21 cellular contexts compared by ENCODE assay signal in the genomic region with DNA sequence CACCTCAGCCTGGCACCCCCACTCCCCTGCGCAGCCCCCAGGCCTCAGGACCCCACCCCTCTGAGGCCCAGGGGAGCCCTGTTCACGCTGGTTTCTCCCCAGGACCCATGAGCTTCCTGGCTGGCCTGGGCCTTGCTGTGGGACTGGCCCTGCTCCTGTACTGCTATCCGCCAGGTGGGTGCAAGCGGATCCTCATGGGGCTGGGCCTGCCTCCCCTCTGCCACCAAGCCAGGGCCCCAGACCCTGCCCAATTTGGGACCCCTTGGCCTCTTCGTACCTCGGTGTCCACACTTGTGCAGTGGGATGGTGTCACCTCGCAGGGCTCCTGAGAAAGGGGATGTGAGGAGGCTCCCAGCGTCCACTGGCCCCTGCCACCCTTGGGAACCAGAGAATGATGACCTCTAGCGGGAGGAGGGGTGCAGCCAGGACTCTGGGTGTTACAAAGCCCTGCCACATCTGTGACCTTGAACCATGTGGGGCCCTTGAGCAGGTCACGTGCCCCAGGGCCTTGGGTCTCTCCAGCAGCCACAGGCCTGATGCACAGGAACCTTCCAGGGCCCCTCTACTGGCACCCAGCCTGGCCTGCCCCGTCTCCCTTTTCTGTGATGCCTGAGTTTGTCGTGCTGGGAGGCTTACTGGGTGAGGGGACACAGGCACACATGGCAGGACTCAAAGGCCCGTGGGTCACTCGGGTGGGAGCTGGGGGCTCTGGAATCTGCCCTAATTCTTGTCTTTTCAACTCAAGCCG. TPM values are rescaled to one million over a fixed set of nuclear protein-coding genes. Genes with fewer than 3 reads are reported as not detected.
DNase-seq lines count a peak whose midpoint lies in the region; ATAC-seq, FAIRE-seq and TF ChIP-seq lines count a peak whose summit lies in the region.
"Had no signal": no experiment of that assay in that cellular context is flagged by ENCODE, and none has a peak within 500 bp of the region (broad histone marks: within the 10 kb centered on the region; RNA-seq: fewer than 3 reads in every experiment).

No MANE protein-coding gene starts in this region.

- DNase-seq in D721Med (ENCODE audit: insufficient read length, low spot score) (peak; percentile 4), WTC11 (ENCODE audit: low spot score) (no peak), left colon (peak; percentile 13 to 21), sigmoid colon (peak; percentile 58), AG08396 (ENCODE audit: low spot score) (no peak), T-helper 9 cell (no peak)
- no peak for DNase-seq in stimulated activated CD8-positive, alpha-beta memory T cell treated with anti-CD3 and anti-CD28 coated beads, Interleukin-4, amount 100 ng/mL, for 48 hours
- DNase-seq: activated CD4-positive, CD25-positive, alpha-beta regulatory T cell treated with anti-CD3 and anti-CD28 coated beads, Interleukin-2, amount 50 U/mL, for 72 hours; activated T-cell treated with anti-CD3 and anti-CD28 coated beads, Interleukin-2, amount 50 U/mL, for 4 hours; amniotic stem cell; C1 segment of cervical spinal cord; DMS79 treated with DMSO at 0.1 percent for 48 hours; erythroblast; Kasumi-1; NCI-H187 treated with DMSO at 0.1 percent for 48 hours; NCI-H526; T-helper 1 cell had no signal

- H3K9me3 ChIP-seq in sigmoid colon = no peaks in the 10 kb centered on the region
- H3K9me3 ChIP-seq: HAP-1 had no signal

- no peak overlapping the region for H3K27ac ChIP-seq in sigmoid colon

- intact Hi-C loops in left colon (cut with DNase I, micrococcal nuclease) = no loop called here
- intact Hi-C loops in sigmoid colon (cut with DNase I) = loop anchor here (5.0 kb wide), 1 partner anchor 40 kb away; no protein-coding TSS in a partner anchor

- no peaks in the 10 kb centered on the region for H3K27me3 ChIP-seq in sigmoid colon

- no peaks in the 10 kb centered on the region for H3K9me3 Mint-ChIP-seq in WTC11
- H3K9me3 Mint-ChIP-seq: activated T-cell treated with anti-CD3 and anti-CD28 coated beads, Interleukin-2, amount 50 U/mL, for 4 hours; naive thymus-derived CD4-positive, alpha-beta T cell; stimulated activated naive CD8-positive, alpha-beta T cell treated with anti-CD3 and anti-CD28 coated beads, Interleukin-15, Interleukin-2, amounts not matched to agents 100 ng/mL and 50 ng/mL, for 24 hours had no signal

- H3K36me3 ChIP-seq in sigmoid colon = peaks cover 7 to 55% (median 46%) of the 10 kb centered on the region in 4 donors

- H3K4me3 ChIP-seq in sigmoid colon = no peak overlapping the region
- H3K4me3 ChIP-seq: HAP-1 had no signal

- no peak overlapping the region for H3K4me3 Mint-ChIP-seq in WTC11
- H3K4me3 Mint-ChIP-seq: activated T-cell treated with anti-CD3 and anti-CD28 coated beads, Interleukin-2, amount 50 U/mL, for 4 hours; naive thymus-derived CD4-positive, alpha-beta T cell; stimulated activated naive CD8-positive, alpha-beta T cell treated with anti-CD3 and anti-CD28 coated beads, Interleukin-15, Interleukin-2, amounts not matched to agents 100 ng/mL and 50 ng/mL, for 24 hours had no signal

- peaks cover 0 to 7% (median 3%) of the 10 kb centered on the region in 4 donors for H3K4me1 ChIP-seq in sigmoid colon
- H3K4me1 ChIP-seq: HAP-1 had no signal

- peaks cover 16% of the 10 kb centered on the region for H3K4me1 Mint-ChIP-seq in WTC11

- no peaks in the 10 kb centered on the region for H3K36me3 Mint-ChIP-seq in WTC11

- no peak overlapping the region for H3K27ac Mint-ChIP-seq in WTC11
- H3K27ac Mint-ChIP-seq: naive thymus-derived CD4-positive, alpha-beta T cell; stimulated activated naive CD8-positive, alpha-beta T cell treated with anti-CD3 and anti-CD28 coated beads, Interleukin-15, Interleukin-2, amounts not matched to agents 100 ng/mL and 50 ng/mL, for 24 hours had no signal

- no peaks in the 10 kb centered on the region for H3K27me3 Mint-ChIP-seq in WTC11 (ENCODE audit: low read depth)
- H3K27me3 Mint-ChIP-seq: naive thymus-derived CD4-positive, alpha-beta T cell; stimulated activated naive CD8-positive, alpha-beta T cell treated with anti-CD3 and anti-CD28 coated beads, Interleukin-15, Interleukin-2, amounts not matched to agents 100 ng/mL and 50 ng/mL, for 24 hours had no signal

- CTCF ChIA-PET in WTC11 (lab: Charles Lee) = interaction anchor here (1.0 to 1.3 kb wide), 2 partner anchors 42 to 109 kb away, joined by 3 to 4 read pairs; no protein-coding TSS in a partner anchor

- TF ChIP-seq CTCF in D721Med (IDR thresholded peaks at IDR 0.05; ENCODE audit: insufficient read depth, missing control alignments) (no peak), WTC11 (IDR thresholded peaks at IDR 0.05) (no peak), sigmoid colon (IDR thresholded peaks at IDR 0.05) (no peak)

- ATAC-seq in WTC11 (no peak), left colon (no peak), HG03025 (IDR thresholded peaks at IDR 0.05; ENCODE audit: low FRiP score, unreplicated experiment) (no peak)
- ATAC-seq: activated T-cell treated with anti-CD3 and anti-CD28 coated beads, Interleukin-2, amount 50 U/mL, for 4 hours had no signal

- TF ChIP-seq EP300 in sigmoid colon (IDR thresholded peaks at IDR 0.05) = no peak

- POLR2A ChIA-PET in WTC11 (lab: Charles Lee) = no interaction called here

- no peak for TF ChIP-seq POLR2A in sigmoid colon (IDR thresholded peaks at IDR 0.05)

- 84 to 90% methylated on average over 15 of the region's 15 CpGs for WGBS in sigmoid colon, 2 donors

- FAIRE-seq in D721Med (lab: Jason Lieb, UNC) = no peak

TF ChIP-seq in WTC11, 78 proteins besides CTCF, POLR2A, EP300 and RAD21:
- TF ChIP-seq, protein P1, sequence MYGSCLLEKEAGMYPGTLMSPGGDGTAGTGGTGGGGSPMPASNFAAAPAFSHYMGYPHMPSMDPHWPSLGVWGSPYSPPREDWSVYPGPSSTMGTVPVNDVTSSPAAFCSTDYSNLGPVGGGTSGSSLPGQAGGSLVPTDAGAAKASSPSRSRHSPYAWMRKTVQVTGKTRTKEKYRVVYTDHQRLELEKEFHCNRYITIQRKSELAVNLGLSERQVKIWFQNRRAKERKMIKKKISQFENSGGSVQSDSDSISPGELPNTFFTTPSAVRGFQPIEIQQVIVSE (CRISPR knock-in tag; IDR thresholded peaks at IDR 0.05; ENCODE audit: borderline replicate concordance) = no peak
- TF ChIP-seq TEAD4 (CRISPR knock-in tag; IDR thresholded peaks at IDR 0.05) (no peak), GABPB1 (CRISPR knock-in tag; IDR thresholded peaks at IDR 0.05) (peak; percentile 43)

RNA-seq across cellular contexts. Expression of a gene that starts 16.3 kb away (rescaled TPM):
- total RNA-seq in WTC11 (2021) (30.0 to 34.5 TPM (median 32.8 TPM) in 3 replicates), left colon (10 to 100 TPM; 41.5 to 62.2 TPM), sigmoid colon (10 to 100 TPM; 51.2 to 88.4 (median 85.0) TPM)
- 10 to 100 TPM; 56.8 to 87.2 (median 66.1) TPM for polyA plus RNA-seq in sigmoid colon

RNA-seq across cellular contexts. Expression of a gene that starts 21.8 kb away (rescaled TPM):
- total RNA-seq in WTC11 (2021) (35.6 to 41.3 TPM (median 37.7 TPM) in 3 replicates), left colon (10 to 100 TPM; 17.7 to 30.8 TPM), sigmoid colon (100 to 1,000 TPM in 1 of 4 donors, 10 to 100 TPM in 3; 56.5 to 116 (median 69.6) TPM)
- polyA plus RNA-seq in sigmoid colon = 10 to 100 TPM; 28.9 to 58.7 (median 53.5) TPM

RNA-seq across cellular contexts. Expression of a gene that starts 53.8 kb away (rescaled TPM):
- total RNA-seq in WTC11 (2021) (11.5 to 13.2 TPM (median 11.9 TPM) in 3 replicates), left colon (1 to 10 TPM in 1 of 2 donors, under 1 TPM in 1; 0.95 to 2.0 TPM), sigmoid colon (1 to 10 TPM; 1.9 to 7.2 (median 4.7) TPM)
- 10 to 100 TPM in 1 of 3 donors, under 1 TPM in 1, not detected in 1; 0.92 to 15.2 TPM for polyA plus RNA-seq in sigmoid colon

Comparison
In these comparisons a context has a peak if more than half of its experiments do, and no peak if none do; other contexts are left out.
1. DNase-seq: peak in D721Med (single experiment), left colon (2 of 2) and sigmoid colon (single experiment); none in WTC11 (single experiment), stimulated activated CD8-positive, alpha-beta memory T cell treated with anti-CD3 and anti-CD28 coated beads, Interleukin-4, amount 100 ng/mL, for 48 hours (single experiment), AG08396 (single experiment) and T-helper 9 cell (single experiment).